In genomic region chr10:46786125-46786517, GRCh38 we compare ENCODE assay signal across 8 cellular contexts.
DNase-seq lines count a peak whose midpoint lies in the region; FAIRE-seq and TF ChIP-seq lines count a peak whose summit lies in the region.
"Not testable (repeated sequence)": the region's sequence is repeated elsewhere in the genome, so short reads cannot be mapped to it uniquely, and the experiment has no call there.

No MANE protein-coding gene starts in this region.

- not testable (repeated sequence) for H3K9ac ChIP-seq in HUES48 (ENCODE audit: low read depth, low read length)
- H3K9ac ChIP-seq in keratinocyte (ENCODE audit: control insufficient read depth, extremely low read depth, insufficient read depth, low read length), result peak overlapping the region; percentile 22
- H3K9ac ChIP-seq in subcutaneous abdominal adipose tissue (ENCODE audit: low read length in 5 of 5), result peak overlapping the region in 1 of 5 donors; percentile 52

- H3K27me3 Mint-ChIP-seq in CD4-positive, alpha-beta memory T cell; T-helper 2 cell treated with Interferon-gamma antibody and Interleukin-4, amounts not matched to agents 5 μg/mL and 100 μg/mL, for 36 hours (ENCODE audit: low read depth); osteocyte (ENCODE audit: unreplicated experiment): not testable (repeated sequence)

- peak in 1 of 5 donors; percentile 7 for DNase-seq in CD4-positive, alpha-beta memory T cell
- not testable (repeated sequence) for DNase-seq in T-helper 2 cell treated with Interferon-gamma antibody and Interleukin-4, amounts not matched to agents 5 μg/mL and 100 μg/mL, for 36 hours (ENCODE audit: low spot score); ascending aorta (ENCODE audit: low spot score in 2 of 2); epithelial cell of prostate (ENCODE audit: low read depth, low spot score); keratinocyte (ENCODE audit: low read depth, low spot score); osteocyte (ENCODE audit: extremely low spot score, unreplicated experiment)

- intact Hi-C loops in CD4-positive, alpha-beta memory T cell (cut with micrococcal nuclease); ascending aorta (cut with DNase I): not testable (repeated sequence)

- CTCF ChIA-PET in CD4-positive, alpha-beta memory T cell (lab: Charles Lee; ENCODE audit: partially characterized antibody), result not testable (repeated sequence)

- H3K4me1 ChIP-seq in CD4-positive, alpha-beta memory T cell (ENCODE audit: insufficient read depth, low read length); HUES48 (ENCODE audit: control insufficient read depth, insufficient read depth, low read length); ascending aorta; keratinocyte (ENCODE audit: control insufficient read depth, extremely low read depth, insufficient read depth, low read length); subcutaneous abdominal adipose tissue (ENCODE audit: control insufficient read depth in 5 of 5, insufficient read depth in 5 of 5, low read length in 5 of 5): not testable (repeated sequence)

- not testable (repeated sequence) for H3K27ac ChIP-seq in CD4-positive, alpha-beta memory T cell (ENCODE audit: low read depth, low read length); HUES48 (ENCODE audit: low read depth, low read length); keratinocyte (ENCODE audit: control insufficient read depth, insufficient read depth, low read length)
- H3K27ac ChIP-seq in ascending aorta, result peak overlapping the region; percentile 86 to 91
- peak overlapping the region; percentile 46 for H3K27ac ChIP-seq in epithelial cell of prostate
- H3K27ac ChIP-seq in subcutaneous abdominal adipose tissue (ENCODE audit: low read depth, low read length), result peak overlapping the region; percentile 41

- not testable (repeated sequence) for H3K9me1 ChIP-seq in keratinocyte (ENCODE audit: control insufficient read depth, extremely low read depth, insufficient read depth, low read length)

- H3K36me3 ChIP-seq in CD4-positive, alpha-beta memory T cell (ENCODE audit: insufficient read depth, low read length); HUES48 (ENCODE audit: control insufficient read depth, insufficient read depth, low read length); ascending aorta; keratinocyte (ENCODE audit: control insufficient read depth in 2 of 2, extremely low read depth in 1 of 2, insufficient read depth in 2 of 2, low read length in 2 of 2); subcutaneous abdominal adipose tissue (ENCODE audit: control insufficient read depth in 5 of 5, insufficient read depth in 5 of 5, low read length in 5 of 5): not testable (repeated sequence)

- not testable (repeated sequence) for H3K36me3 Mint-ChIP-seq in CD4-positive, alpha-beta memory T cell; T-helper 2 cell treated with Interferon-gamma antibody and Interleukin-4, amounts not matched to agents 5 μg/mL and 100 μg/mL, for 36 hours (ENCODE audit: low read depth); osteocyte (ENCODE audit: unreplicated experiment)

- not testable (repeated sequence) for H3K79me2 ChIP-seq in keratinocyte (ENCODE audit: control insufficient read depth, insufficient read depth, low read length)

- not testable (repeated sequence) for FAIRE-seq in keratinocyte (lab: Jason Lieb, UNC)

- dilution Hi-C loops in keratinocyte (cut with MboI; ENCODE audit: extremely low pct_ligation_motif_present, low sequenced_read_pairs), result not testable (repeated sequence)

- not testable (repeated sequence) for TF ChIP-seq CTCF in ascending aorta (IDR thresholded peaks at IDR 0.05); keratinocyte (optimal IDR thresholded peaks at IDR 0.05 in 1 of 3, IDR thresholded peaks at IDR 0.05 in 1 of 3, conservative IDR thresholded peaks at IDR 0.05 in 1 of 3; ENCODE audit: extremely low read depth in 1 of 3, insufficient read depth in 2 of 3, low read length in 3 of 3); osteocyte (IDR thresholded peaks at IDR 0.05)

- H3K27me3 ChIP-seq in CD4-positive, alpha-beta memory T cell (ENCODE audit: insufficient read depth, low read length); HUES48 (ENCODE audit: control insufficient read depth, insufficient read depth, low read length); ascending aorta; keratinocyte (ENCODE audit: control insufficient read depth, extremely low read depth, insufficient read depth, low read length); subcutaneous abdominal adipose tissue (ENCODE audit: control insufficient read depth in 5 of 5, insufficient read depth in 4 of 5, low read length in 5 of 5): not testable (repeated sequence)

- POLR2A ChIA-PET in CD4-positive, alpha-beta memory T cell (lab: Charles Lee; ENCODE audit: partially characterized antibody), result not testable (repeated sequence)

- H3K4me1 Mint-ChIP-seq in CD4-positive, alpha-beta memory T cell, result not testable (repeated sequence)
- H3K4me1 Mint-ChIP-seq in T-helper 2 cell treated with Interferon-gamma antibody and Interleukin-4, amounts not matched to agents 5 μg/mL and 100 μg/mL, for 36 hours (ENCODE audit: low read depth), result peaks cover 27% of the 10 kb centered on the region
- H3K4me1 Mint-ChIP-seq in osteocyte (ENCODE audit: unreplicated experiment), result peaks cover 14% of the 10 kb centered on the region

- peak overlapping the region; percentile 32 for H3K4me2 ChIP-seq in keratinocyte (ENCODE audit: control insufficient read depth, extremely low read depth, insufficient read depth, low read depth, low read length)

- not testable (repeated sequence) for H3K9me3 Mint-ChIP-seq in CD4-positive, alpha-beta memory T cell; T-helper 2 cell treated with Interferon-gamma antibody and Interleukin-4, amounts not matched to agents 5 μg/mL and 100 μg/mL, for 36 hours; osteocyte (ENCODE audit: unreplicated experiment)

- H3K4me3 Mint-ChIP-seq in CD4-positive, alpha-beta memory T cell, result peak overlapping the region; percentile 30 to 76 (median 68)
- H3K4me3 Mint-ChIP-seq in T-helper 2 cell treated with Interferon-gamma antibody and Interleukin-4, amounts not matched to agents 5 μg/mL and 100 μg/mL, for 36 hours, result peak overlapping the region; percentile 63
- H3K4me3 Mint-ChIP-seq in osteocyte (ENCODE audit: unreplicated experiment), result peak overlapping the region; percentile 97

- not testable (repeated sequence) for H4K20me1 ChIP-seq in keratinocyte (ENCODE audit: control insufficient read depth, extremely low read depth, insufficient read depth, low read length)

- H2AFZ ChIP-seq in keratinocyte (ENCODE audit: control insufficient read depth, low read length), result not testable (repeated sequence)

- H3K27ac Mint-ChIP-seq in CD4-positive, alpha-beta memory T cell, result not testable (repeated sequence)
- peak overlapping the region; percentile 67 for H3K27ac Mint-ChIP-seq in T-helper 2 cell treated with Interferon-gamma antibody and Interleukin-4, amounts not matched to agents 5 μg/mL and 100 μg/mL, for 36 hours
- H3K27ac Mint-ChIP-seq in osteocyte (ENCODE audit: unreplicated experiment), result peak overlapping the region; percentile 98

- H3K9me3 ChIP-seq in CD4-positive, alpha-beta memory T cell (ENCODE audit: control insufficient read depth in 1 of 2, low read length in 2 of 2); HUES48 (ENCODE audit: control insufficient read depth, insufficient read depth, low read length); ascending aorta; keratinocyte (ENCODE audit: control insufficient read depth, low read depth, low read length); subcutaneous abdominal adipose tissue (ENCODE audit: control insufficient read depth in 5 of 5, low read length in 5 of 5): not testable (repeated sequence)

- peak overlapping the region in 1 of 2 donors; percentile 57 for H3K4me3 ChIP-seq in CD4-positive, alpha-beta memory T cell (ENCODE audit: low read length in 2 of 2)
- H3K4me3 ChIP-seq in HUES48 (ENCODE audit: low read depth, low read length), result peak overlapping the region; percentile 89
- H3K4me3 ChIP-seq in ascending aorta, result peak overlapping the region; percentile 39 to 89
- peak overlapping the region in 1 of 3 experiments; percentile 68 for H3K4me3 ChIP-seq in keratinocyte (ENCODE audit: control insufficient read depth in 2 of 3, extremely low read depth in 1 of 3, insufficient read depth in 2 of 3, low read depth in 1 of 3, low read length in 3 of 3)
- peak overlapping the region; percentile 48 to 85 (median 79) for H3K4me3 ChIP-seq in subcutaneous abdominal adipose tissue (ENCODE audit: low read depth in 1 of 5, low read length in 5 of 5)
